In the genomic region with DNA sequence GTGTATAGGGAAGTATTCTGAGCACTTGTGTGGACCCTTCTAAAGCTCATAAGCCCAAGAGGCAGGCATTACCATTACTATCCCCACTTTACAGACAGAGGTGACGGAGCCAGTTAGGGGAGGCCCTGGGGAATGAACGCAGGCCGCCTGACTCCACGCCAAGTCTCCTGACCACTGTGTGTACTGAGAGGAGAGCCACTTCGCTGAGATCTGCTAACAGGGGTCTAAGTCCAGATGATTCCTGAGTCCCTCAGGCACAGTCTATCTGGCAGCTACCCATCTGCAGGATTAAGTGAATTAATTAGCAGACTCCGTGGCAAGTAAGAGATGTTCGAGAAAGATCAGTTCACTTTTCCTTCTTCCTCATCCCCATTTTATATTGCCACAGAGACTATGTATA, we compare ENCODE assay signal across 36 cellular contexts. TPM values are rescaled to one million over a fixed set of nuclear protein-coding genes. Genes with fewer than 3 reads are reported as not detected.
A peak's percentile ranks its signal among the peaks of the same experiment; 100 is the strongest.
DNase-seq lines count a peak whose midpoint lies in the region; ATAC-seq and TF ChIP-seq lines count a peak whose summit lies in the region.
"Had no signal": no experiment of that assay in that cellular context is flagged by ENCODE, and none has a peak within 500 bp of the region (broad histone marks: within the 10 kb centered on the region; RNA-seq: fewer than 3 reads in every experiment).

No MANE protein-coding gene starts in this region.

- H3K4me1 ChIP-seq in breast epithelium: peaks cover 10 to 22% of the 10 kb centered on the region in 2 donors
- H3K4me1 ChIP-seq in subcutaneous abdominal adipose tissue (ENCODE audit: control insufficient read depth in 5 of 5, insufficient read depth in 5 of 5, low read length in 5 of 5): peaks cover 16 to 80% (median 75%) of the 10 kb centered on the region in 5 donors
- no peaks in the 10 kb centered on the region for H3K4me1 ChIP-seq in CD4-positive, alpha-beta memory T cell (ENCODE audit: insufficient read depth, low read length)

- ATAC-seq in WTC11: no peak
- peak; percentile 56 for ATAC-seq in left lobe of liver
- ATAC-seq: A549; effector memory CD8-positive, alpha-beta T cell; lower lobe of right lung; naive thymus-derived CD4-positive, alpha-beta T cell; stimulated activated naive CD8-positive, alpha-beta T cell treated with anti-CD3 and anti-CD28 coated beads, Interleukin-15, Interleukin-2, amounts not matched to agents 100 U/mL and 50 U/mL, for 24 hours; T-cell had no signal

- H3K36me3 ChIP-seq in breast epithelium: no peaks in the 10 kb centered on the region
- H3K36me3 ChIP-seq in subcutaneous abdominal adipose tissue (ENCODE audit: control insufficient read depth in 5 of 5, insufficient read depth in 5 of 5, low read length in 5 of 5): peaks cover 0 to 12% (median 6%) of the 10 kb centered on the region in 5 donors
- H3K36me3 ChIP-seq in CD4-positive, alpha-beta memory T cell (ENCODE audit: insufficient read depth, low read length): no peaks in the 10 kb centered on the region
- H3K36me3 ChIP-seq: thoracic aorta, uterus had no signal

- no peaks in the 10 kb centered on the region for H3K27me3 ChIP-seq in breast epithelium
- H3K27me3 ChIP-seq in subcutaneous abdominal adipose tissue (ENCODE audit: control insufficient read depth in 5 of 5, insufficient read depth in 4 of 5, low read length in 5 of 5): no peaks in the 10 kb centered on the region
- H3K27me3 ChIP-seq in CD4-positive, alpha-beta memory T cell (ENCODE audit: insufficient read depth, low read length): no peaks in the 10 kb centered on the region
- H3K27me3 ChIP-seq: uterus had no signal

- TF ChIP-seq CTCF in breast epithelium (IDR thresholded peaks at IDR 0.05): no peak
- no peak for TF ChIP-seq CTCF in MCF 10A (IDR thresholded peaks at IDR 0.05; ENCODE audit: unreplicated experiment)
- TF ChIP-seq CTCF in WTC11 (IDR thresholded peaks at IDR 0.05): no peak

- H3K9me3 Mint-ChIP-seq in MCF 10A (ENCODE audit: unreplicated experiment) (no peaks in the 10 kb centered on the region), WTC11 (0 out of 2 replicates have a peak, but pooled peaks cover 3% of the 10 kb centered on the region)
- no peaks in the 10 kb centered on the region for H3K9me3 Mint-ChIP-seq in CD4-positive, alpha-beta memory T cell
- no peaks in the 10 kb centered on the region for H3K9me3 Mint-ChIP-seq in activated T-helper 1 cell treated with anti-CD3 and anti-CD28 coated beads, Interleukin-12 subunit alpha, Interleukin-12 subunit beta, Interleukin-2, Interleukin-4 antibody, amounts not matched to agents 30 ng/mL and 10 ng/mL and 1 ng/mL, durations not matched to agents 14 hours and 24 hours and 36 hours
- H3K9me3 Mint-ChIP-seq: activated naive CD8-positive, alpha-beta T cell treated with anti-CD3 and anti-CD28 coated beads, Interleukin-2, amount 10 ng/mL, durations not matched to agents 7 days and 5 days; CD4-positive, alpha-beta T cell; effector memory CD8-positive, alpha-beta T cell; IgD-negative memory B cell; naive thymus-derived CD4-positive, alpha-beta T cell; T-cell had no signal

- H3K27me3 Mint-ChIP-seq in MCF 10A (ENCODE audit: insufficient read depth, unreplicated experiment) (no peaks in the 10 kb centered on the region), WTC11 (ENCODE audit: low read depth) (no peaks in the 10 kb centered on the region)
- no peaks in the 10 kb centered on the region for H3K27me3 Mint-ChIP-seq in CD4-positive, alpha-beta memory T cell
- H3K27me3 Mint-ChIP-seq in activated T-helper 1 cell treated with anti-CD3 and anti-CD28 coated beads, Interleukin-12 subunit alpha, Interleukin-12 subunit beta, Interleukin-2, Interleukin-4 antibody, amounts not matched to agents 30 ng/mL and 10 ng/mL and 1 ng/mL, durations not matched to agents 14 hours and 24 hours and 36 hours (ENCODE audit: insufficient read depth): no peaks in the 10 kb centered on the region
- H3K27me3 Mint-ChIP-seq: activated naive CD8-positive, alpha-beta T cell treated with anti-CD3 and anti-CD28 coated beads, Interleukin-2, amount 10 ng/mL, durations not matched to agents 7 days and 5 days; CD4-positive, alpha-beta T cell; effector memory CD8-positive, alpha-beta T cell; IgD-negative memory B cell; naive thymus-derived CD4-positive, alpha-beta T cell; T-cell had no signal

- no peak overlapping the region for H3K4me3 ChIP-seq in breast epithelium
- no peak overlapping the region for H3K4me3 ChIP-seq in subcutaneous abdominal adipose tissue (ENCODE audit: low read depth in 1 of 5, low read length in 5 of 5)
- no peak overlapping the region for H3K4me3 ChIP-seq in CD4-positive, alpha-beta memory T cell (ENCODE audit: low read length in 2 of 2)
- H3K4me3 ChIP-seq: A549, lower lobe of right lung, thoracic aorta, uterus had no signal

- peak overlapping the region; percentile 48 to 77 for H3K27ac ChIP-seq in breast epithelium
- H3K27ac ChIP-seq in subcutaneous abdominal adipose tissue (ENCODE audit: low read depth, low read length): peak overlapping the region; percentile 71
- no peak overlapping the region for H3K27ac ChIP-seq in CD4-positive, alpha-beta memory T cell (ENCODE audit: low read depth, low read length)
- H3K27ac ChIP-seq: A549, thoracic aorta, uterus had no signal

- H3K27ac Mint-ChIP-seq in MCF 10A (ENCODE audit: low read depth, unreplicated experiment): no peak overlapping the region
- H3K27ac Mint-ChIP-seq in WTC11: peak overlapping the region; percentile 55; the same call in 1 of the 2 replicates
- no peak overlapping the region for H3K27ac Mint-ChIP-seq in CD4-positive, alpha-beta memory T cell
- no peak overlapping the region for H3K27ac Mint-ChIP-seq in activated T-helper 1 cell treated with anti-CD3 and anti-CD28 coated beads, Interleukin-12 subunit alpha, Interleukin-12 subunit beta, Interleukin-2, Interleukin-4 antibody, amounts not matched to agents 30 ng/mL and 10 ng/mL and 1 ng/mL, durations not matched to agents 14 hours and 24 hours and 36 hours
- H3K27ac Mint-ChIP-seq: activated naive CD8-positive, alpha-beta T cell treated with anti-CD3 and anti-CD28 coated beads, Interleukin-2, amount 10 ng/mL, durations not matched to agents 7 days and 5 days; CD4-positive, alpha-beta T cell; effector memory CD8-positive, alpha-beta T cell; T-cell had no signal

- DNase-seq in breast epithelium (ENCODE audit: low spot score in 2 of 2): no peak
- no peak for DNase-seq in MCF 10A (ENCODE audit: unreplicated experiment)
- no peak for DNase-seq in WTC11 (ENCODE audit: low spot score)
- DNase-seq in left lobe of liver (ENCODE audit: low spot score): peak; percentile 86
- no peak for DNase-seq in CD4-positive, alpha-beta memory T cell
- no peak for DNase-seq in GM03348 (ENCODE audit: low spot score)
- DNase-seq in activated T-helper 1 cell treated with anti-CD3 and anti-CD28 coated beads, Interleukin-12 subunit alpha, Interleukin-12 subunit beta, Interleukin-2, Interleukin-4 antibody, amounts not matched to agents 30 ng/mL and 10 ng/mL and 1 ng/mL, durations not matched to agents 14 hours and 24 hours and 36 hours (ENCODE audit: low spot score): no peak
- DNase-seq: activated CD4-positive, alpha-beta T cell treated with anti-CD3 and anti-CD28 coated beads, Interleukin-2, amount 50 U/mL, for 1 hour; activated gamma-delta T cell; activated naive CD8-positive, alpha-beta T cell treated with anti-CD3 and anti-CD28 coated beads, Interleukin-2, amount 10 ng/mL, durations not matched to agents 7 days and 5 days; activated T-cell treated with anti-CD3 and anti-CD28 coated beads, Interleukin-2, amount 50 U/mL, for 1 hour; aorta; caudate nucleus; CD4-positive, alpha-beta T cell; cortex of kidney; effector memory CD8-positive, alpha-beta T cell; GOT3; lower lobe of right lung; midbrain; naive thymus-derived CD4-positive, alpha-beta T cell; NCI-H187; NCI-H2171; NK-92 treated with Interleukin-12 subunit alpha and Interleukin-12 subunit beta, amount 100 ng/mL, for 24 hours; nucleus accumbens; SHP77; stimulated activated CD4-positive, alpha-beta T cell treated with anti-CD3 and anti-CD28 coated beads, Interleukin-1b, Interleukin-23, amount 100 ng/mL, for 48 hours; stimulated activated naive CD8-positive, alpha-beta T cell treated with anti-CD3 and anti-CD28 coated beads, Interleukin-15, Interleukin-2, amounts not matched to agents 100 U/mL and 50 U/mL, for 24 hours; T-cell; uterus had no signal

- POLR2A ChIA-PET in MCF 10A (lab: Yijun Ruan, JAX): interaction anchor here (0.6 to 1.3 kb wide), 2 partner anchors 15 to 1139 kb away, joined by 3 to 4 read pairs; no protein-coding TSS in a partner anchor
- POLR2A ChIA-PET in WTC11 (lab: Charles Lee): no interaction called here
- POLR2A ChIA-PET in CD4-positive, alpha-beta memory T cell (lab: Charles Lee; ENCODE audit: partially characterized antibody): no interaction called here

- no peak for TF ChIP-seq POLR2A in breast epithelium (IDR thresholded peaks at IDR 0.05)

- H3K9me3 ChIP-seq in breast epithelium (no peaks in the 10 kb centered on the region), subcutaneous abdominal adipose tissue (ENCODE audit: control insufficient read depth in 5 of 5, low read length in 5 of 5) (no peaks in the 10 kb centered on the region)
- H3K9me3 ChIP-seq in CD4-positive, alpha-beta memory T cell (ENCODE audit: control insufficient read depth in 1 of 2, low read length in 2 of 2): no peaks in the 10 kb centered on the region
- H3K9me3 ChIP-seq: A549, lower lobe of right lung, thoracic aorta, uterus had no signal

- no TSS peak for BruUV-seq in MCF 10A (replicated peaks; lab: Mats Ljungman, UMichigan)

- H3K36me3 Mint-ChIP-seq in MCF 10A (ENCODE audit: insufficient read depth, unreplicated experiment) (peaks cover 5% of the 10 kb centered on the region), WTC11 (peaks cover 43% of the 10 kb centered on the region)
- peaks cover 2 to 30% of the 10 kb centered on the region in 2 donors for H3K36me3 Mint-ChIP-seq in CD4-positive, alpha-beta memory T cell
- H3K36me3 Mint-ChIP-seq in activated T-helper 1 cell treated with anti-CD3 and anti-CD28 coated beads, Interleukin-12 subunit alpha, Interleukin-12 subunit beta, Interleukin-2, Interleukin-4 antibody, amounts not matched to agents 30 ng/mL and 10 ng/mL and 1 ng/mL, durations not matched to agents 14 hours and 24 hours and 36 hours (ENCODE audit: low read depth): no peaks in the 10 kb centered on the region
- H3K36me3 Mint-ChIP-seq: activated naive CD8-positive, alpha-beta T cell treated with anti-CD3 and anti-CD28 coated beads, Interleukin-2, amount 10 ng/mL, durations not matched to agents 7 days and 5 days had no signal

- H3K4me1 Mint-ChIP-seq in MCF 10A (ENCODE audit: insufficient read depth, unreplicated experiment) (peaks cover 19% of the 10 kb centered on the region), WTC11 (peaks cover 84% of the 10 kb centered on the region)
- peaks cover 6 to 24% (median 14%) of the 10 kb centered on the region in 4 donors for H3K4me1 Mint-ChIP-seq in CD4-positive, alpha-beta memory T cell
- peaks cover 19% of the 10 kb centered on the region for H3K4me1 Mint-ChIP-seq in activated T-helper 1 cell treated with anti-CD3 and anti-CD28 coated beads, Interleukin-12 subunit alpha, Interleukin-12 subunit beta, Interleukin-2, Interleukin-4 antibody, amounts not matched to agents 30 ng/mL and 10 ng/mL and 1 ng/mL, durations not matched to agents 14 hours and 24 hours and 36 hours (ENCODE audit: low read depth)

- CTCF ChIA-PET in MCF 10A (lab: Yijun Ruan, JAX): interaction anchor here (0.6 kb wide), 1 partner anchor 33 kb away, joined by 3 read pairs; no protein-coding TSS in a partner anchor
- CTCF ChIA-PET in WTC11 (lab: Charles Lee): interaction anchor here (1.3 kb wide), 1 partner anchor 10 kb away, joined by 4 read pairs; no protein-coding TSS in a partner anchor
- CTCF ChIA-PET in CD4-positive, alpha-beta memory T cell (lab: Charles Lee; ENCODE audit: partially characterized antibody): no interaction called here

- H3K9ac ChIP-seq in subcutaneous abdominal adipose tissue (ENCODE audit: low read length in 5 of 5): peak overlapping the region in 1 of 5 donors; percentile 30

- intact Hi-C loops in breast epithelium (cut with DNase I; ENCODE audit: low total_unique reads) (no loop called here), MCF 10A (cut with micrococcal nuclease) (no loop called here)
- intact Hi-C loops in CD4-positive, alpha-beta memory T cell (cut with micrococcal nuclease): no loop called here
- intact Hi-C loops in activated T-helper 1 cell treated with anti-CD3 and anti-CD28 coated beads, Interleukin-12 subunit alpha, Interleukin-12 subunit beta, Interleukin-2, Interleukin-4 antibody, amounts not matched to agents 30 ng/mL and 10 ng/mL and 1 ng/mL, durations not matched to agents 14 hours and 24 hours and 36 hours (cut with micrococcal nuclease): no loop called here

- H3K4me3 Mint-ChIP-seq in MCF 10A (ENCODE audit: unreplicated experiment) (no peak overlapping the region), WTC11 (no peak overlapping the region)
- H3K4me3 Mint-ChIP-seq in CD4-positive, alpha-beta memory T cell: no peak overlapping the region
- no peak overlapping the region for H3K4me3 Mint-ChIP-seq in activated T-helper 1 cell treated with anti-CD3 and anti-CD28 coated beads, Interleukin-12 subunit alpha, Interleukin-12 subunit beta, Interleukin-2, Interleukin-4 antibody, amounts not matched to agents 30 ng/mL and 10 ng/mL and 1 ng/mL, durations not matched to agents 14 hours and 24 hours and 36 hours
- H3K4me3 Mint-ChIP-seq: activated naive CD8-positive, alpha-beta T cell treated with anti-CD3 and anti-CD28 coated beads, Interleukin-2, amount 10 ng/mL, durations not matched to agents 7 days and 5 days; CD4-positive, alpha-beta T cell; effector memory CD8-positive, alpha-beta T cell; IgD-negative memory B cell; naive thymus-derived CD4-positive, alpha-beta T cell; T-cell had no signal

RNA-seq across cellular contexts. Expression of gene CYB5A, which starts 13.7 kb away (rescaled TPM):
- total RNA-seq in breast epithelium: 100 to 1,000 TPM; 185 to 646 (median 300) TPM
- total RNA-seq in MCF 10A (2022): 19.4 and 27.5 TPM in 2 replicates
- total RNA-seq in WTC11 (2021): 127 to 170 TPM (median 159 TPM) in 3 replicates
- 984 TPM for total RNA-seq in left lobe of liver
- total RNA-seq in CD4-positive, alpha-beta memory T cell: 10 to 100 TPM; 22.8 to 27.0 TPM
- polyA plus RNA-seq in CD4-positive, alpha-beta memory T cell: 10 to 100 TPM; 61.0 to 86.7 TPM
- 36.0 and 40.5 TPM in 2 replicates for total RNA-seq in activated T-helper 1 cell treated with anti-CD3 and anti-CD28 coated beads, Interleukin-12 subunit alpha, Interleukin-12 subunit beta, Interleukin-2, Interleukin-4 antibody, amounts not matched to agents 30 ng/mL and 10 ng/mL and 1 ng/mL, durations not matched to agents 14 hours and 24 hours and 36 hours

RNA-seq across cellular contexts. Expression of gene C18orf63, which starts 37.6 kb away (rescaled TPM):
- total RNA-seq in breast epithelium (under 1 TPM in 1 of 3 donors, not detected in 2; 0.16 TPM), MCF 10A (2022) (not detected in 2 replicates), WTC11 (2021) (not detected in 3 replicates), left lobe of liver (not detected)
- not detected for total RNA-seq in CD4-positive, alpha-beta memory T cell
- polyA plus RNA-seq in CD4-positive, alpha-beta memory T cell: not detected
- total RNA-seq in activated T-helper 1 cell treated with anti-CD3 and anti-CD28 coated beads, Interleukin-12 subunit alpha, Interleukin-12 subunit beta, Interleukin-2, Interleukin-4 antibody, amounts not matched to agents 30 ng/mL and 10 ng/mL and 1 ng/mL, durations not matched to agents 14 hours and 24 hours and 36 hours: not detected in 2 replicates
- total RNA-seq: activated naive CD8-positive, alpha-beta T cell treated with anti-CD3 and anti-CD28 coated beads, Interleukin-2, amount 10 ng/mL, durations not matched to agents 7 days and 5 days; aorta; CD4-positive, alpha-beta T cell; epithelial cell of proximal tubule; glomerular endothelial cell; naive thymus-derived CD4-positive, alpha-beta T cell; NCI-H460; T-cell; thoracic aorta; uterus had no signal
- polyA plus RNA-seq: A549; aorta; IgD-negative memory B cell; naive thymus-derived CD4-positive, alpha-beta T cell had no signal
